In genomic region chr1:120558303-120559060, GRCh38 we compare ENCODE assay signal across 8 cellular contexts.
DNase-seq lines count a peak whose midpoint lies in the region; ATAC-seq, FAIRE-seq and TF ChIP-seq lines count a peak whose summit lies in the region.
"Not testable (repeated sequence)": the region's sequence is repeated elsewhere in the genome, so short reads cannot be mapped to it uniquely, and the experiment has no call there.

No MANE protein-coding gene starts in this region.

- not testable (repeated sequence) for H3K9me3 Mint-ChIP-seq in CD4-positive, CD25-positive, alpha-beta regulatory T cell

- H3K14ac ChIP-seq in H1 (ENCODE audit: insufficient read length) = not testable (repeated sequence)

- not testable (repeated sequence) for TF ChIP-seq CTCF in H1 (IDR thresholded peaks at IDR 0.05; ENCODE audit: control extremely low read depth in 1 of 3, insufficient read depth in 1 of 3, low read depth in 1 of 3, low read length in 3 of 3)

- POLR2A ChIA-PET in H1 (lab: Charles Lee; ENCODE audit: partially characterized antibody) = not testable (repeated sequence)

- H3K18ac ChIP-seq in H1 (ENCODE audit: extremely low read depth, low read length) = not testable (repeated sequence)

- CTCF ChIA-PET in H1 (lab: Charles Lee; ENCODE audit: partially characterized antibody) = not testable (repeated sequence)

- not testable (repeated sequence) for H3K4ac ChIP-seq in H1 (replicated peaks; ENCODE audit: insufficient read length, low read depth, low read length)

- 1% methylated on average over 15 of the region's 72 CpGs; no CpG with 5 or more reads in 1 of the 2 experiments for WGBS in H1 (ENCODE audit: extremely low coverage in 1 of 2, insufficient coverage in 1 of 2, insufficient read length in 1 of 2, insufficient replicate concordance in 2 of 2, low coverage in 1 of 2, low lambda C conversion rate in 2 of 2, missing lambda C conversion rate in 1 of 2), 2 experiments

- not testable (repeated sequence) for TF ChIP-seq EP300 in H1 (IDR thresholded peaks at IDR 0.05; ENCODE audit: borderline replicate concordance in 1 of 2, low read depth in 2 of 2, low read length in 2 of 2)

- not testable (repeated sequence) for H3K4me1 ChIP-seq in CD4-positive, CD25-positive, alpha-beta regulatory T cell (ENCODE audit: control insufficient read depth, insufficient read depth, low read length, poor library complexity, severe bottlenecking); H1 (replicated peaks in 1 of 4; ENCODE audit: control insufficient read depth in 3 of 4, insufficient read depth in 4 of 4, low read length in 3 of 4)

- not testable (repeated sequence) for H2BK20ac ChIP-seq in H1 (ENCODE audit: low read length)

- H4K20me1 ChIP-seq in H1 (replicated peaks in 1 of 2; ENCODE audit: control insufficient read depth in 1 of 2, insufficient read depth in 2 of 2, low read length in 2 of 2) = not testable (repeated sequence)

- not testable (repeated sequence) for H2BK120ac ChIP-seq in H1 (replicated peaks; ENCODE audit: low read depth, low read length)

- H2BK12ac ChIP-seq in H1 (ENCODE audit: low read depth, low read length) = not testable (repeated sequence)

- peak overlapping the region in 2 of 4 experiments; percentile 58 to 79; a peak in 2 of 7 replicates for H3K9ac ChIP-seq in H1 (replicated peaks in 1 of 4; ENCODE audit: extremely low read depth in 1 of 4, low read depth in 3 of 4, low read length in 3 of 4)

- not testable (repeated sequence) for H3K23ac ChIP-seq in H1 (ENCODE audit: insufficient read length)

- not testable (repeated sequence) for TF ChIP-seq POLR2A in H1 (IDR thresholded peaks at IDR 0.05; ENCODE audit: control extremely low read depth in 1 of 2, low read depth in 2 of 2, low read length in 2 of 2)

- H3K27me3 ChIP-seq in CD4-positive, CD25-positive, alpha-beta regulatory T cell (ENCODE audit: control insufficient read depth, insufficient read depth, low read length); H1 (replicated peaks in 1 of 4; ENCODE audit: control insufficient read depth in 3 of 4, extremely low read depth in 1 of 4, insufficient read depth in 3 of 4, low read length in 3 of 4): not testable (repeated sequence)

- peak overlapping the region; percentile 68 to 79 (median 77) for H3K4me3 Mint-ChIP-seq in CD4-positive, CD25-positive, alpha-beta regulatory T cell

- H3K9me3 ChIP-seq in CD4-positive, CD25-positive, alpha-beta regulatory T cell (ENCODE audit: control insufficient read depth in 2 of 2, low read length in 2 of 2); H1 (ENCODE audit: insufficient read depth in 2 of 2, low read depth in 1 of 2, low read length in 1 of 2): not testable (repeated sequence)

- peak overlapping the region; percentile 14 for H3K27ac ChIP-seq in CD4-positive, CD25-positive, alpha-beta regulatory T cell (ENCODE audit: insufficient read depth, low read length, poor library complexity, severe bottlenecking)
- not testable (repeated sequence) for H3K27ac ChIP-seq in H1 (ENCODE audit: low read depth, low read length)

- not testable (repeated sequence) for H3K23me2 ChIP-seq in H1 (ENCODE audit: low read depth, low read length)

- peak overlapping the region; percentile 48 for H3K4me3 ChIP-seq in CD4-positive, CD25-positive, alpha-beta regulatory T cell (ENCODE audit: low read depth, low read length)
- H3K4me3 ChIP-seq in H1 (ENCODE audit: extremely low read depth in 1 of 4, insufficient read depth in 2 of 4, low read depth in 3 of 4, low read length in 4 of 4) = peak overlapping the region; percentile 11 to 56 (median 42); a peak in 6 of 8 replicates

- not testable (repeated sequence) for H3K27ac Mint-ChIP-seq in CD4-positive, CD25-positive, alpha-beta regulatory T cell

- not testable (repeated sequence) for H3K79me1 ChIP-seq in H1 (ENCODE audit: low read depth, low read length)

- H2BK5ac ChIP-seq in H1 (ENCODE audit: low read depth, low read length) = not testable (repeated sequence)

- not testable (repeated sequence) for H3K27me3 Mint-ChIP-seq in CD4-positive, CD25-positive, alpha-beta regulatory T cell

- H2BK15ac ChIP-seq in H1 (ENCODE audit: low read length) = not testable (repeated sequence)

- H3K79me2 ChIP-seq in H1 (ENCODE audit: control insufficient read depth in 1 of 2, insufficient read depth in 2 of 2, low read length in 2 of 2) = not testable (repeated sequence)

- H2AFZ ChIP-seq in H1 (ENCODE audit: low read length) = not testable (repeated sequence)

- not testable (repeated sequence) for H4K5ac ChIP-seq in H1 (ENCODE audit: insufficient read length, low read depth, low read length)

- H3K4me2 ChIP-seq in H1 (ENCODE audit: insufficient read depth in 1 of 2, low read depth in 2 of 2, low read length in 2 of 2) = peak overlapping the region in 1 of 2 experiments; percentile 65; a peak in 2 of 4 replicates

- H3K36me3 Mint-ChIP-seq in CD4-positive, CD25-positive, alpha-beta regulatory T cell = not testable (repeated sequence)

- peak; percentile 57 to 66 for ATAC-seq in CD4-positive, CD25-positive, alpha-beta regulatory T cell (ENCODE audit: low read depth in 2 of 2)
- ATAC-seq in GM21423 (IDR thresholded peaks at IDR 0.05; ENCODE audit: unreplicated experiment) (peak; percentile 75), HG03558 (IDR thresholded peaks at IDR 0.05; ENCODE audit: extremely low read depth, unreplicated experiment) (peak; percentile 61)

- not testable (repeated sequence) for H4K8ac ChIP-seq in H1 (ENCODE audit: extremely low read depth, insufficient read depth, low read length)

- H3K56ac ChIP-seq in H1 (replicated peaks; ENCODE audit: insufficient read length, low read depth, low read length) = not testable (repeated sequence)

- H2AK5ac ChIP-seq in H1 (ENCODE audit: low read depth, low read length) = not testable (repeated sequence)

- not testable (repeated sequence) for TF ChIP-seq RAD21 in H1 (IDR thresholded peaks at IDR 0.05 in 1 of 2, conservative IDR thresholded peaks at IDR 0.05 in 1 of 2; ENCODE audit: low read depth in 2 of 2, low read length in 2 of 2)

- H3K4me1 Mint-ChIP-seq in CD4-positive, CD25-positive, alpha-beta regulatory T cell = peaks cover 0 to 14% (median 4%) of the 10 kb centered on the region in 4 donors

- not testable (repeated sequence) for H3K36me3 ChIP-seq in CD4-positive, CD25-positive, alpha-beta regulatory T cell (ENCODE audit: control insufficient read depth, insufficient read depth, low read length); H1 (ENCODE audit: control insufficient read depth in 2 of 4, insufficient read depth in 4 of 4, low read length in 3 of 4)

- not testable (repeated sequence) for FAIRE-seq in H1 (lab: Jason Lieb, UNC)

- DNase-seq in CD4-positive, CD25-positive, alpha-beta regulatory T cell = peak; percentile 57 to 64 (median 61)
- DNase-seq in NOMO-1 (lab: John Stamatoyannopoulos, UW; ENCODE audit: unreplicated experiment in 2 of 2) = peak; percentile 20 to 43
- DNase-seq in activated CD8-positive, alpha-beta memory T cell treated with anti-CD3 and anti-CD28 coated beads, Interleukin-2, amount 50 U/mL, for 48 hours = peak; percentile 74
- DNase-seq in H1 (ENCODE audit: low read depth in 1 of 2, low spot score in 2 of 2) = peak; percentile 10 to 87
- DNase-seq in lung microvascular endothelial cell (ENCODE audit: low read depth in 2 of 2) = peak; percentile 48 to 67
- peak; percentile 61 for DNase-seq in stimulated activated CD4-positive, alpha-beta T cell treated with anti-CD3 and anti-CD28 coated beads, Interleukin-4, amount 100 ng/mL, for 24 hours

- not testable (repeated sequence) for H4K91ac ChIP-seq in H1 (replicated peaks; ENCODE audit: insufficient read length, low read length)

TF ChIP-seq in H1, 55 proteins besides CTCF, POLR2A, EP300 and RAD21:
- TF ChIP-seq YY1 (IDR thresholded peaks at IDR 0.05; ENCODE audit: low read depth, low read length) = 0 out of 2 replicates have a peak, but pooled peaks have one; percentile 37
- TF ChIP-seq TAF1 (IDR thresholded peaks at IDR 0.05; ENCODE audit: low read depth, low read length) = peak; percentile 16; the same call in 1 of the 2 replicates
